Comparison of ENCODE assay signal across 9 cellular contexts in genomic region chr2:241148239-241148638, GRCh38. TPM values are rescaled to one million over a fixed set of nuclear protein-coding genes. Genes with fewer than 3 reads are reported as not detected.
DNase-seq lines count a peak whose midpoint lies in the region; ATAC-seq and TF ChIP-seq lines count a peak whose summit lies in the region.
"Had no signal": no experiment of that assay in that cellular context is flagged by ENCODE, and none has a peak within 500 bp of the region (broad histone marks: within the 10 kb centered on the region; RNA-seq: fewer than 3 reads in every experiment).

No MANE protein-coding gene starts in this region.

- H3K4me1 Mint-ChIP-seq in T-helper 2 cell treated with Interferon-gamma antibody and Interleukin-4, amounts not matched to agents 5 μg/mL and 100 μg/mL, for 36 hours (ENCODE audit: low read depth) = peaks cover 37% of the 10 kb centered on the region
- peaks cover 23% of the 10 kb centered on the region for H3K4me1 Mint-ChIP-seq in endothelial cell (ENCODE audit: unreplicated experiment)

- H3K9me3 ChIP-seq in NT2/D1 (ENCODE audit: insufficient read depth, low read length) (no peaks in the 10 kb centered on the region), adrenal gland (replicated peaks in 1 of 3) (no peaks in the 10 kb centered on the region)
- H3K9me3 ChIP-seq: right atrium auricular region had no signal

- no peak for TF ChIP-seq POLR2A in adrenal gland (IDR thresholded peaks at IDR 0.05)

- no peaks in the 10 kb centered on the region for H3K9me3 Mint-ChIP-seq in T-helper 2 cell treated with Interferon-gamma antibody and Interleukin-4, amounts not matched to agents 5 μg/mL and 100 μg/mL, for 36 hours
- no peaks in the 10 kb centered on the region for H3K9me3 Mint-ChIP-seq in endothelial cell (ENCODE audit: unreplicated experiment)

- WGBS in adrenal gland, 4 donors = 92 to 97% (median 93%) methylated on average over 4 of the region's 4 CpGs

- peaks cover 3% of the 10 kb centered on the region for H3K36me3 Mint-ChIP-seq in T-helper 2 cell treated with Interferon-gamma antibody and Interleukin-4, amounts not matched to agents 5 μg/mL and 100 μg/mL, for 36 hours (ENCODE audit: low read depth)
- H3K36me3 Mint-ChIP-seq in endothelial cell (ENCODE audit: low read depth, unreplicated experiment) = peaks cover 5% of the 10 kb centered on the region

- peak overlapping the region; percentile 89 for H3K27ac Mint-ChIP-seq in T-helper 2 cell treated with Interferon-gamma antibody and Interleukin-4, amounts not matched to agents 5 μg/mL and 100 μg/mL, for 36 hours
- H3K27ac Mint-ChIP-seq in endothelial cell (ENCODE audit: unreplicated experiment) = peak overlapping the region; percentile 3

- H3K4me3 Mint-ChIP-seq in T-helper 2 cell treated with Interferon-gamma antibody and Interleukin-4, amounts not matched to agents 5 μg/mL and 100 μg/mL, for 36 hours = peak overlapping the region; percentile 98
- H3K4me3 Mint-ChIP-seq in endothelial cell (ENCODE audit: unreplicated experiment) = peak overlapping the region; percentile 96

- H3K4me1 ChIP-seq in NT2/D1 (ENCODE audit: insufficient read depth, insufficient read length) = peaks cover 17% of the 10 kb centered on the region
- H3K4me1 ChIP-seq in foreskin keratinocyte = no peaks in the 10 kb centered on the region
- peaks cover 7 to 22% of the 10 kb centered on the region in 2 donors for H3K4me1 ChIP-seq in adrenal gland (replicated peaks in 1 of 2)

- H3K9ac ChIP-seq in NT2/D1 (ENCODE audit: insufficient read length, low read depth) = peak overlapping the region; percentile 71

- no peak for TF ChIP-seq CTCF in endothelial cell (IDR thresholded peaks at IDR 0.05; ENCODE audit: unreplicated experiment)
- no peak for TF ChIP-seq CTCF in foreskin keratinocyte (conservative IDR thresholded peaks at IDR 0.05)
- TF ChIP-seq CTCF in adrenal gland (IDR thresholded peaks at IDR 0.05) = no peak

- H3K27me3 ChIP-seq in NT2/D1 (ENCODE audit: insufficient read depth, insufficient read length) (peaks cover 15% of the 10 kb centered on the region), foreskin keratinocyte (no peaks in the 10 kb centered on the region), adrenal gland (no peaks in the 10 kb centered on the region)
- H3K27me3 ChIP-seq: right atrium auricular region had no signal

- H3K36me3 ChIP-seq in NT2/D1 (ENCODE audit: insufficient read depth, insufficient read length, low read length) (peaks cover 9% of the 10 kb centered on the region), adrenal gland (replicated peaks in 1 of 2) (no peaks in the 10 kb centered on the region)
- H3K36me3 ChIP-seq: right atrium auricular region had no signal

- intact Hi-C loops in adrenal gland (cut with DNase I) = no loop called here

- H3K27ac ChIP-seq in foreskin keratinocyte (no peak overlapping the region), adrenal gland (no peak overlapping the region)

- no peak for ATAC-seq in foreskin keratinocyte

- H3K27me3 Mint-ChIP-seq in T-helper 2 cell treated with Interferon-gamma antibody and Interleukin-4, amounts not matched to agents 5 μg/mL and 100 μg/mL, for 36 hours (ENCODE audit: low read depth) = no peaks in the 10 kb centered on the region
- peaks cover 21% of the 10 kb centered on the region for H3K27me3 Mint-ChIP-seq in endothelial cell (ENCODE audit: unreplicated experiment)

- DNase-seq in T-helper 2 cell treated with Interferon-gamma antibody and Interleukin-4, amounts not matched to agents 5 μg/mL and 100 μg/mL, for 36 hours (ENCODE audit: low spot score) = no peak
- DNase-seq in T-helper 2 cell (no peak), NT2/D1 (ENCODE audit: low read depth, low spot score) (no peak), endothelial cell (ENCODE audit: low spot score) (no peak), skeletal muscle cell (ENCODE audit: low read depth) (no peak), foreskin keratinocyte (no peak), CD1c-positive myeloid dendritic cell (ENCODE audit: extremely low spot score) (no peak), adrenal gland (no peak)

- H3K4me3 ChIP-seq in NT2/D1 (ENCODE audit: insufficient read length, low read depth) (peak overlapping the region; percentile 62), skeletal muscle cell (ENCODE audit: low read depth, low read length) (peak overlapping the region; percentile 81), adrenal gland (no peak overlapping the region)

RNA-seq across cellular contexts. Expression of gene PASK, which starts 1.0 kb away (rescaled TPM):
- total RNA-seq in endothelial cell (ENCODE audit: unreplicated experiment) = 39.7 TPM
- 9.7 and 9.8 TPM in 2 replicates for total RNA-seq in foreskin keratinocyte
- 5.8 and 6.0 TPM in 2 replicates for polyA plus RNA-seq in foreskin keratinocyte
- total RNA-seq in adrenal gland = 1 to 10 TPM in 7 of 8 donors, under 1 TPM in 1; 0.72 to 8.9 (median 3.5) TPM
- 1 to 10 TPM; 2.1 to 4.4 (median 4.2) TPM for polyA plus RNA-seq in adrenal gland

RNA-seq across cellular contexts. Expression of gene PPP1R7, which starts 2.0 kb away (rescaled TPM):
- total RNA-seq in endothelial cell (ENCODE audit: unreplicated experiment) (61.6 TPM), foreskin keratinocyte (60.6 and 69.6 TPM in 2 replicates), adrenal gland (10 to 100 TPM; 26.2 to 79.9 (median 62.5) TPM)
- polyA plus RNA-seq in foreskin keratinocyte (109 and 112 TPM in 2 replicates), adrenal gland (100 to 1,000 TPM in 1 of 3 donors, 10 to 100 TPM in 2; 50.0 to 128 (median 72.3) TPM)

RNA-seq across cellular contexts. Expression of gene ANO7, which starts 40.2 kb away (rescaled TPM):
- 16.1 TPM for total RNA-seq in endothelial cell (ENCODE audit: unreplicated experiment)
- 0.24 and 0.46 TPM in 2 replicates for total RNA-seq in foreskin keratinocyte
- 0.62 and 0.63 TPM in 2 replicates for polyA plus RNA-seq in foreskin keratinocyte
- 1 to 10 TPM; 1.1 to 5.1 (median 2.1) TPM for total RNA-seq in adrenal gland
- 1 to 10 TPM in 2 of 3 donors, under 1 TPM in 1; 0.48 to 2.1 (median 1.7) TPM for polyA plus RNA-seq in adrenal gland

RNA-seq across cellular contexts. Expression of gene MTERF4, which starts 46.2 kb away (rescaled TPM):
- total RNA-seq in endothelial cell (ENCODE audit: unreplicated experiment) (82.4 TPM), foreskin keratinocyte (15.9 and 20.1 TPM in 2 replicates), adrenal gland (10 to 100 TPM; 24.6 to 39.2 (median 30.9) TPM)
- polyA plus RNA-seq in foreskin keratinocyte (15.9 and 19.7 TPM in 2 replicates), adrenal gland (10 to 100 TPM; 17.4 to 39.0 (median 32.2) TPM)

Comparison
In these comparisons a context has a peak if more than half of its experiments do, and no peak if none do; other contexts are left out.
1. H3K4me3 ChIP-seq: peak in NT2/D1 (single experiment) and skeletal muscle cell (single experiment); none in adrenal gland (0 of 4).